ENCODE assay signal across 1 cellular context in the genomic region with DNA sequence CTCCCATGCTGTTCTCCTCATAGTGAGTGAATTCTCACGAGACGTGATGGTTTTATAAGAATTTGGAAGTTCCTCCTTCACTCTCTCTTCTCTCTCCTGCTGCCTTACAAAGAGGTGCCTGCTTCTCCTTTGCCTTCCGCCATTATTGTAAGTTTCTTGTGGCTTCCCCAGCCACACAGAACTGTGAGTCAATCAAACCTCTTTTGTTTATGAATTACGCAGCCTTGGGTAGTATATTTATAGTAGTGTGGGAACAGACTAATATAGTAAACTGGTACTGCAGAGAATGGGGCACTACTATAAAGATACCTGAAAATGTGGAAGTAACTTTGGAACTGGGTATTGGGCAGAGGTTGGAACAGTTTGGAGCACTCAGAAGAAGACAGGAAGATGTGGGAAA.
TF ChIP-seq lines count a peak whose summit lies in the region.

No MANE protein-coding gene starts in this region.

TF ChIP-seq in GM12878, 131 proteins besides CTCF, POLR2A, EP300 and RAD21:
- no peak for TF ChIP-seq ETV6 (conservative IDR thresholded peaks at IDR 0.05 in 1 of 2, IDR thresholded peaks at IDR 0.05 in 1 of 2; ENCODE audit: borderline replicate concordance in 1 of 2, low read depth in 1 of 2)
- TF ChIP-seq, protein P1, sequence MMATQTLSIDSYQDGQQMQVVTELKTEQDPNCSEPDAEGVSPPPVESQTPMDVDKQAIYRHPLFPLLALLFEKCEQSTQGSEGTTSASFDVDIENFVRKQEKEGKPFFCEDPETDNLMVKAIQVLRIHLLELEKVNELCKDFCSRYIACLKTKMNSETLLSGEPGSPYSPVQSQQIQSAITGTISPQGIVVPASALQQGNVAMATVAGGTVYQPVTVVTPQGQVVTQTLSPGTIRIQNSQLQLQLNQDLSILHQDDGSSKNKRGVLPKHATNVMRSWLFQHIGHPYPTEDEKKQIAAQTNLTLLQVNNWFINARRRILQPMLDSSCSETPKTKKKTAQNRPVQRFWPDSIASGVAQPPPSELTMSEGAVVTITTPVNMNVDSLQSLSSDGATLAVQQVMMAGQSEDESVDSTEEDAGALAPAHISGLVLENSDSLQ (IDR thresholded peaks at IDR 0.05), result 0 out of 2 replicates have a peak, but pooled peaks have one; percentile 18
